In the genomic region with DNA sequence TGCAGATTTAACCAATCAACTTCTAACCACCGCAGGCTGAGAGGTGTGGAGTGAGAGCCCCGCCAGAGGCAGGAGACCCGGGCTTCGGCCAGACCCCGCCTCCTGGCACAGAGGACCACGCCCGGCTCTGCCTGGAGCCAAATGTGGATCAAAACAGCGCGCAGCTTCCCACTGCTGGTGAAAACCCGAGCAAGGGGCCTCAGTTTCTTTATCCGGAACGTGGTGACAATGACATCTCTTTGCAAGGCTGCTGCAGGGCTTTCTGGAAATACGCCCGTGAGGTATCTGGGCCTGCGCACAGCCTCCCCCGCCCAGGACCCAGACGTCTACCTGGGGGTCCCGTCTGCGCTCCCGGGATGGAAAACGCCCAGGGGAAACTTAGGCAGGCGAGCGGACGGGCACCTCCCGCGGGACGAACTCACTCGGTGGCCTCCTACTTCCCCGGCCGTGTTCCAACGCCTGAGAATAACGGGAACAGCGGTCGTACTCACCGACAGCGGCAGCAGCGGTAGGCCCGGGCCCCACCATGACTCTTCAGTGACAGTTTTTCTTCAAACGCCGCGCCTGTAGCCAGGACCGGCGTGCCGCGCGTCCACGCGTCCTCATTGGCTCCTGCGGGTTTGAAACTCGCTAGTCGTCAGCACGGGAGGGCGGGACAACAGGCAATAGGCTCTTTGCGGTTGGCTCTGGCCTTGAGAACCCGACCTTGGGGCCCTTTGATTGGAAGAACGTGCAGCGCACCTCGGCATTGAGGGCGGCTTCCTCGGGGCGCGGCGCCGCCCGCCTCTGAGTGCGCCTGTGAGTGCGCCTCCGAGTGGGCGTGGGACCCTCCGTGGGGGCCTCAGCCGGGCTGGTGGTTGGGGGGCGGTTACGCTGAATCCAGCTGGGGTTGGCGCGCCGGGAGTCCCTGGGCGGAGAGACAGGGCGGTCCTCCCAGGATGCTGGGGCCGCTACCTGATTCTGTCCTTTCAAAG, we compare ENCODE assay signal across 8 cellular contexts. TPM values are rescaled to one million over a fixed set of nuclear protein-coding genes. Genes with fewer than 3 reads are reported as not detected.
DNase-seq lines count a peak whose midpoint lies in the region; ATAC-seq and TF ChIP-seq lines count a peak whose summit lies in the region.

A gene with protein sequence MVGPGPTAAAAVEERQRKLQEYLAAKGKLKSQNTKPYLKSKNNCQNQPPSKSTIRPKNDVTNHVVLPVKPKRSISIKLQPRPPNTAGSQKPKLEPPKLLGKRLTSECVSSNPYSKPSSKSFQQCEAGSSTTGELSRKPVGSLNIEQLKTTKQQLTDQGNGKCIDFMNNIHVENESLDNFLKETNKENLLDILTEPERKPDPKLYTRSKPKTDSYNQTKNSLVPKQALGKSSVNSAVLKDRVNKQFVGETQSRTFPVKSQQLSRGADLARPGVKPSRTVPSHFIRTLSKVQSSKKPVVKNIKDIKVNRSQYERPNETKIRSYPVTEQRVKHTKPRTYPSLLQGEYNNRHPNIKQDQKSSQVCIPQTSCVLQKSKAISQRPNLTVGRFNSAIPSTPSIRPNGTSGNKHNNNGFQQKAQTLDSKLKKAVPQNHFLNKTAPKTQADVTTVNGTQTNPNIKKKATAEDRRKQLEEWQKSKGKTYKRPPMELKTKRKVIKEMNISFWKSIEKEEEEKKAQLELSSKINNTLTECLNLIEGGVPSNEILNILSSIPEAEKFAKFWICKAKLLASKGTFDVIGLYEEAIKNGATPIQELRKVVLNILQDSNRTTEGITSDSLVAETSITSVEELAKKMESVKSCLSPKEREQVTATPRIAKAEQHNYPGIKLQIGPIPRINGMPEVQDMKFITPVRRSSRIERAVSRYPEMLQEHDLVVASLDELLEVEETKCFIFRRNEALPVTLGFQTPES (minus strand): TSS at position 539 of the 974 bp plus-strand sequence. CDS start 11 bp downstream, at position 528.

- DNase-seq in Caco-2 (peak; percentile 97 to 98), NT2/D1 (ENCODE audit: low read depth, low spot score) (peak; percentile 96), endodermal cell (peak; percentile 98), mesendoderm (peak; percentile 99)
- DNase-seq in activated CD8-positive, alpha-beta memory T cell treated with anti-CD3 and anti-CD28 coated beads for 48 hours (ENCODE audit: low read depth in 2 of 3, low spot score in 2 of 3): peak; percentile 74 to 88 (median 82)
- DNase-seq in stimulated activated CD8-positive, alpha-beta memory T cell treated with anti-CD3 and anti-CD28 coated beads, Interleukin-12 subunit alpha, Interleukin-12 subunit beta, amount 100 ng/mL, for 4 hours (ENCODE audit: low read depth): peak; percentile 89

- H3K36me3 ChIP-seq in Caco-2 (ENCODE audit: control insufficient read depth, insufficient read depth, low read length): no peaks in the 10 kb centered on the region
- peaks cover 28% of the 10 kb centered on the region for H3K36me3 ChIP-seq in HUES48 (ENCODE audit: control insufficient read depth, insufficient read depth, low read length)
- H3K36me3 ChIP-seq in NT2/D1 (ENCODE audit: insufficient read depth, insufficient read length, low read length): peaks cover 28% of the 10 kb centered on the region
- peaks cover 16% of the 10 kb centered on the region for H3K36me3 ChIP-seq in endodermal cell (ENCODE audit: control insufficient read depth, insufficient read depth, low read length)
- no peaks in the 10 kb centered on the region for H3K36me3 ChIP-seq in mesendoderm (ENCODE audit: control insufficient read depth, insufficient read depth, low read length)

- H3K4me3 Mint-ChIP-seq in Caco-2 (ENCODE audit: unreplicated experiment) (peak within 1 kb of the TSS; percentile 100), endodermal cell (peak within 1 kb of the TSS; percentile 96)

- peak within 1 kb of the TSS; percentile 96 for H3K56ac ChIP-seq in mesendoderm (ENCODE audit: low read length)

- POLR2A ChIA-PET in Caco-2 (lab: Charles Lee): no interaction called here

- no peaks in the 10 kb centered on the region for H3K27me3 Mint-ChIP-seq in Caco-2 (ENCODE audit: insufficient read depth, unreplicated experiment)
- no peaks in the 10 kb centered on the region for H3K27me3 Mint-ChIP-seq in endodermal cell (ENCODE audit: insufficient read depth)

- H3K9ac ChIP-seq in HUES48 (ENCODE audit: low read depth, low read length): 0 out of 2 replicates have a peak within 1 kb of the TSS, but pooled peaks have one; percentile 21
- H3K9ac ChIP-seq in NT2/D1 (ENCODE audit: insufficient read length, low read depth): peak within 1 kb of the TSS; percentile 74
- H3K9ac ChIP-seq in endodermal cell (ENCODE audit: extremely low read depth, low read length, poor library complexity, severe bottlenecking): peak within 1 kb of the TSS; percentile 40
- peak within 1 kb of the TSS; percentile 89 for H3K9ac ChIP-seq in mesendoderm (ENCODE audit: low read length)

- H4K8ac ChIP-seq in mesendoderm (ENCODE audit: low read depth, low read length): no peak within 1 kb of the TSS

- no peak within 1 kb of the TSS for H2AK5ac ChIP-seq in mesendoderm (ENCODE audit: low read length)

- H3K27ac ChIP-seq in HUES48 (ENCODE audit: low read depth, low read length): peak within 1 kb of the TSS; percentile 82
- no peak within 1 kb of the TSS for H3K27ac ChIP-seq in endodermal cell (ENCODE audit: low read depth, low read length)
- peak within 1 kb of the TSS; percentile 61 for H3K27ac ChIP-seq in mesendoderm (ENCODE audit: low read depth, low read length)

- peaks cover 9% of the 10 kb centered on the region for H3K79me2 ChIP-seq in mesendoderm (ENCODE audit: control insufficient read depth, insufficient read depth, low read length)

- H3K9me3 ChIP-seq in Caco-2 (no peaks in the 10 kb centered on the region), HUES48 (ENCODE audit: control insufficient read depth, insufficient read depth, low read length) (no peaks in the 10 kb centered on the region), NT2/D1 (ENCODE audit: insufficient read depth, low read length) (0 out of 2 replicates have a peak, but pooled peaks cover 8% of the 10 kb centered on the region), endodermal cell (ENCODE audit: control insufficient read depth, low read length) (peaks cover 13% of the 10 kb centered on the region)

- H3K27me3 ChIP-seq in Caco-2 (replicated peaks; ENCODE audit: control insufficient read depth, insufficient read depth, low read length) (no peaks in the 10 kb centered on the region), HUES48 (ENCODE audit: control insufficient read depth, insufficient read depth, low read length) (no peaks in the 10 kb centered on the region), NT2/D1 (ENCODE audit: insufficient read depth, insufficient read length) (no peaks in the 10 kb centered on the region), endodermal cell (ENCODE audit: control insufficient read depth, insufficient read depth, low read length, poor library complexity, severe bottlenecking) (no peaks in the 10 kb centered on the region), mesendoderm (ENCODE audit: insufficient read depth, low read length, poor library complexity) (no peaks in the 10 kb centered on the region)

- H3K4me1 ChIP-seq in Caco-2 (peaks cover 15% of the 10 kb centered on the region), HUES48 (ENCODE audit: control insufficient read depth, insufficient read depth, low read length) (peaks cover 12% of the 10 kb centered on the region), NT2/D1 (ENCODE audit: insufficient read depth, insufficient read length) (no peaks in the 10 kb centered on the region), endodermal cell (ENCODE audit: control insufficient read depth, insufficient read depth, low read length) (peaks cover 12% of the 10 kb centered on the region), mesendoderm (ENCODE audit: control insufficient read depth, low read depth, low read length) (peaks cover 4% of the 10 kb centered on the region)

- H3K79me1 ChIP-seq in mesendoderm (ENCODE audit: low read length): peaks cover 10% of the 10 kb centered on the region

- BruUV-seq in Caco-2 (replicated peaks; lab: Mats Ljungman, UMichigan): TSS peak; percentile 48

- H3K18ac ChIP-seq in mesendoderm (ENCODE audit: low read length): no peak within 1 kb of the TSS

- H3K4me2 ChIP-seq in mesendoderm (ENCODE audit: low read length): peak within 1 kb of the TSS; percentile 91

- TF ChIP-seq CTCF in Caco-2 (IDR thresholded peaks at IDR 0.05; ENCODE audit: insufficient read depth in 1 of 2, low read depth in 1 of 2, low read length in 1 of 2, severe bottlenecking in 1 of 2, unreplicated experiment in 1 of 2): no peak
- TF ChIP-seq CTCF in endodermal cell (conservative IDR thresholded peaks at IDR 0.05): no peak

- WGBS in endodermal cell (ENCODE audit: insufficient coverage in 1 of 2, insufficient read length in 1 of 2), 2 experiments: 0% methylated on average over 42 to 79 of the region's 79 CpGs
- no CpG with 5 or more reads among the region's 79 CpGs for WGBS in mesendoderm (ENCODE audit: extremely low coverage, insufficient coverage, low lambda C conversion rate)

- peak; percentile 97 for ATAC-seq in GM21423 (IDR thresholded peaks at IDR 0.05; ENCODE audit: unreplicated experiment)

- H3K9me3 Mint-ChIP-seq in Caco-2 (ENCODE audit: unreplicated experiment): no peaks in the 10 kb centered on the region
- H3K9me3 Mint-ChIP-seq in endodermal cell: peaks cover 9% of the 10 kb centered on the region

- no peak within 1 kb of the TSS for H4K5ac ChIP-seq in mesendoderm (ENCODE audit: low read length)

- no peak within 1 kb of the TSS for H2BK5ac ChIP-seq in mesendoderm (ENCODE audit: low read length)

- H3K4me1 Mint-ChIP-seq in Caco-2 (ENCODE audit: low read depth, unreplicated experiment) (peaks cover 28% of the 10 kb centered on the region), endodermal cell (peaks cover 25% of the 10 kb centered on the region)

- H3K4me3 ChIP-seq in Caco-2 (ENCODE audit: low read depth, low read length) (peak within 1 kb of the TSS; percentile 76), HUES48 (ENCODE audit: low read depth, low read length) (peak within 1 kb of the TSS; percentile 81), NT2/D1 (ENCODE audit: insufficient read length, low read depth) (peak within 1 kb of the TSS; percentile 63), endodermal cell (ENCODE audit: low read length) (peak within 1 kb of the TSS; percentile 88), mesendoderm (ENCODE audit: low read length) (peak within 1 kb of the TSS; percentile 88)

- peak within 1 kb of the TSS; percentile 48 for H3K23ac ChIP-seq in mesendoderm (ENCODE audit: low read length)

- no peak within 1 kb of the TSS for H2BK15ac ChIP-seq in mesendoderm (replicated peaks; ENCODE audit: low read depth)

- CTCF ChIA-PET in Caco-2 (lab: Charles Lee): interaction anchor here (1.0 to 1.2 kb wide), 2 partner anchors 177 to 195 kb away, joined by 3 to 5 read pairs (median 4); no protein-coding TSS in a partner anchor

- intact Hi-C loops in Caco-2 (cut with micrococcal nuclease; ENCODE audit: unreplicated experiment): loop anchor here (5.0 kb wide), 2 partner anchors 123 to 193 kb away; no protein-coding TSS in a partner anchor

- H3K36me3 Mint-ChIP-seq in Caco-2 (ENCODE audit: insufficient read depth, unreplicated experiment) (peaks cover 28% of the 10 kb centered on the region), endodermal cell (ENCODE audit: low read depth) (peaks cover 6% of the 10 kb centered on the region)

- H3K27ac Mint-ChIP-seq in Caco-2 (ENCODE audit: unreplicated experiment) (peak within 1 kb of the TSS; percentile 98), endodermal cell (peak within 1 kb of the TSS; percentile 92)

- peak within 1 kb of the TSS; percentile 78 for H3K4ac ChIP-seq in mesendoderm (ENCODE audit: low read depth, low read length)

- no peak within 1 kb of the TSS for H2BK120ac ChIP-seq in mesendoderm (ENCODE audit: low read depth, low read length)

RNA-seq across cellular contexts. Expression of the gene that starts here (rescaled TPM):
- total RNA-seq in Caco-2 (2022) (20.7 and 23.6 TPM in 2 replicates), endodermal cell (10 to 100 TPM; 20.1 to 30.3 TPM)
- polyA plus RNA-seq in endodermal cell (2013, experiment 1 of 2): 29.4 TPM
- polyA plus RNA-seq in endodermal cell (2013, experiment 2 of 2): 34.1 TPM
- 18.4 TPM for polyA plus RNA-seq in mesendoderm (2013, experiment 1 of 2)
- polyA plus RNA-seq in mesendoderm (2013, experiment 2 of 2): 17.9 TPM

Comparison
In these comparisons a context has a peak if more than half of its experiments do, and no peak if none do; other contexts are left out.
1. H3K9ac ChIP-seq: peak in every context shown above with its lines; median percentile 89 in mesendoderm; 74 in NT2/D1; 40 in endodermal cell; 21 in HUES48.